Comparison of ENCODE assay signal across 8 cellular contexts in genomic region chr1:67535474-67535873, GRCh38.
DNase-seq lines count a peak whose midpoint lies in the region; ATAC-seq lines count a peak whose summit lies in the region.

No MANE protein-coding gene starts in this region.

- DNase-seq in AG08395 (ENCODE audit: low spot score) (peak; percentile 83), NCI-H2196 treated with DMSO at 0.1 percent for 48 hours (lab: John Stamatoyannopoulos, UW; ENCODE audit: unreplicated experiment) (peak; percentile 44), epithelial cell of prostate (ENCODE audit: low read depth, low spot score) (no peak), midbrain (lab: John Stamatoyannopoulos, UW) (peak; percentile 62), stromal cell of bone marrow (ENCODE audit: low read depth) (peak; percentile 74)
- peak; percentile 13 for DNase-seq in activated CD4-positive, alpha-beta T cell treated with anti-CD3 and anti-CD28 coated beads, Interleukin-2, amount 50 U/mL, for 1 hour

- H3K27ac ChIP-seq in epithelial cell of prostate: peak overlapping the region; percentile 43

- peak; percentile 86 for ATAC-seq in GM18502 (IDR thresholded peaks at IDR 0.05; ENCODE audit: poor library complexity, unreplicated experiment)
- ATAC-seq in HG03025 (IDR thresholded peaks at IDR 0.05; ENCODE audit: low FRiP score, unreplicated experiment): peak; percentile 68
